1 cellular context compared by ENCODE assay signal in the genomic region with DNA sequence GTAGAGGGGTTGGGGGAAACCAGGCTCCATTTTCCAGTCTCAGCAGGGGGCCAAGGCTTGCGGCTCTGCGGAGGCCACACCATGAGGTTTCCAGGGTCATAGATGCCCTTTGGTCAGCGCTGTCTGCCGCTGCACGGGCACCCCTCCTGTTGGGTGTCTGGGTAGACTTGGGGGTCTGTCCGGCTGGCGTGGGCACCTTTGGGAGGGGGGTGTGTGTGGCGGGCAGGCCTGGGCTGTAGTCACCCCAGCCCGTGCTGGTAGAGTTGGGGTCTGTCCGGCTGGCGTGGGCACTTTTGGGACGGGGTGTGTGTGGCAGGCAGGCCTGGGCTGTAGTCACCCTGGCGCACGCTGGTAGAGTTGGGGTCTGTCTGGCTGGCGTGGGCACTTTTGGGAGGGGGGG.
TF ChIP-seq lines count a peak whose summit lies in the region.

No MANE protein-coding gene starts in this region.

TF ChIP-seq in HepG2, 621 proteins besides CTCF, POLR2A, EP300 and RAD21:
- TF ChIP-seq MAFG (CRISPR knock-in tag; IDR thresholded peaks at IDR 0.05) (no peak), AHR (CRISPR knock-in tag; IDR thresholded peaks at IDR 0.05) (no peak), KAT2B (IDR thresholded peaks at IDR 0.05; ENCODE audit: borderline replicate concordance, low read depth, low read length) (no peak), FIP1L1 (IDR thresholded peaks at IDR 0.05; ENCODE audit: borderline replicate concordance, insufficient read depth, low read depth, low read length) (no peak), ZBTB3 (CRISPR knock-in tag; IDR thresholded peaks at IDR 0.05; ENCODE audit: borderline replicate concordance, low read depth) (no peak), RXRB (CRISPR knock-in tag; IDR thresholded peaks at IDR 0.05; ENCODE audit: borderline replicate concordance) (no peak), ASH2L (IDR thresholded peaks at IDR 0.05; ENCODE audit: insufficient read length, low read depth, low read length) (no peak), CHD4 (IDR thresholded peaks at IDR 0.05; ENCODE audit: borderline replicate concordance, low read length) (no peak), KAT8 (CRISPR knock-in tag; IDR thresholded peaks at IDR 0.05) (no peak), ZNF44 (CRISPR knock-in tag; IDR thresholded peaks at IDR 0.05) (no peak), ZNF496 (CRISPR knock-in tag; IDR thresholded peaks at IDR 0.05; ENCODE audit: insufficient replicate concordance) (no peak)
- TF ChIP-seq, protein P1, sequence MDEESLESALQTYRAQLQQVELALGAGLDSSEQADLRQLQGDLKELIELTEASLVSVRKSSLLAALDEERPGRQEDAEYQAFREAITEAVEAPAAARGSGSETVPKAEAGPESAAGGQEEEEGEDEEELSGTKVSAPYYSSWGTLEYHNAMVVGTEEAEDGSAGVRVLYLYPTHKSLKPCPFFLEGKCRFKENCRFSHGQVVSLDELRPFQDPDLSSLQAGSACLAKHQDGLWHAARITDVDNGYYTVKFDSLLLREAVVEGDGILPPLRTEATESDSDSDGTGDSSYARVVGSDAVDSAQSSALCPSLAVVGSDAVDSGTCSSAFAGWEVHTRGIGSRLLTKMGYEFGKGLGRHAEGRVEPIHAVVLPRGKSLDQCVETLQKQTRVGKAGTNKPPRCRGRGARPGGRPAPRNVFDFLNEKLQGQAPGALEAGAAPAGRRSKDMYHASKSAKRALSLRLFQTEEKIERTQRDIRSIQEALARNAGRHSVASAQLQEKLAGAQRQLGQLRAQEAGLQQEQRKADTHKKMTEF (CRISPR knock-in tag; IDR thresholded peaks at IDR 0.05) = no peak
- TF ChIP-seq, protein P2, sequence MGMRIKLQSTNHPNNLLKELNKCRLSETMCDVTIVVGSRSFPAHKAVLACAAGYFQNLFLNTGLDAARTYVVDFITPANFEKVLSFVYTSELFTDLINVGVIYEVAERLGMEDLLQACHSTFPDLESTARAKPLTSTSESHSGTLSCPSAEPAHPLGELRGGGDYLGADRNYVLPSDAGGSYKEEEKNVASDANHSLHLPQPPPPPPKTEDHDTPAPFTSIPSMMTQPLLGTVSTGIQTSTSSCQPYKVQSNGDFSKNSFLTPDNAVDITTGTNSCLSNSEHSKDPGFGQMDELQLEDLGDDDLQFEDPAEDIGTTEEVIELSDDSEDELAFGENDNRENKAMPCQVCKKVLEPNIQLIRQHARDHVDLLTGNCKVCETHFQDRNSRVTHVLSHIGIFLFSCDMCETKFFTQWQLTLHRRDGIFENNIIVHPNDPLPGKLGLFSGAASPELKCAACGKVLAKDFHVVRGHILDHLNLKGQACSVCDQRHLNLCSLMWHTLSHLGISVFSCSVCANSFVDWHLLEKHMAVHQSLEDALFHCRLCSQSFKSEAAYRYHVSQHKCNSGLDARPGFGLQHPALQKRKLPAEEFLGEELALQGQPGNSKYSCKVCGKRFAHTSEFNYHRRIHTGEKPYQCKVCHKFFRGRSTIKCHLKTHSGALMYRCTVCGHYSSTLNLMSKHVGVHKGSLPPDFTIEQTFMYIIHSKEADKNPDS (CRISPR knock-in tag; IDR thresholded peaks at IDR 0.05) = no peak
- TF ChIP-seq, protein P3, sequence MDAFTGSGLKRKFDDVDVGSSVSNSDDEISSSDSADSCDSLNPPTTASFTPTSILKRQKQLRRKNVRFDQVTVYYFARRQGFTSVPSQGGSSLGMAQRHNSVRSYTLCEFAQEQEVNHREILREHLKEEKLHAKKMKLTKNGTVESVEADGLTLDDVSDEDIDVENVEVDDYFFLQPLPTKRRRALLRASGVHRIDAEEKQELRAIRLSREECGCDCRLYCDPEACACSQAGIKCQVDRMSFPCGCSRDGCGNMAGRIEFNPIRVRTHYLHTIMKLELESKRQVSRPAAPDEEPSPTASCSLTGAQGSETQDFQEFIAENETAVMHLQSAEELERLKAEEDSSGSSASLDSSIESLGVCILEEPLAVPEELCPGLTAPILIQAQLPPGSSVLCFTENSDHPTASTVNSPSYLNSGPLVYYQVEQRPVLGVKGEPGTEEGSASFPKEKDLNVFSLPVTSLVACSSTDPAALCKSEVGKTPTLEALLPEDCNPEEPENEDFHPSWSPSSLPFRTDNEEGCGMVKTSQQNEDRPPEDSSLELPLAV (CRISPR knock-in tag; conservative IDR thresholded peaks at IDR 0.05; ENCODE audit: low read depth) = no peak
- TF ChIP-seq, protein P4, sequence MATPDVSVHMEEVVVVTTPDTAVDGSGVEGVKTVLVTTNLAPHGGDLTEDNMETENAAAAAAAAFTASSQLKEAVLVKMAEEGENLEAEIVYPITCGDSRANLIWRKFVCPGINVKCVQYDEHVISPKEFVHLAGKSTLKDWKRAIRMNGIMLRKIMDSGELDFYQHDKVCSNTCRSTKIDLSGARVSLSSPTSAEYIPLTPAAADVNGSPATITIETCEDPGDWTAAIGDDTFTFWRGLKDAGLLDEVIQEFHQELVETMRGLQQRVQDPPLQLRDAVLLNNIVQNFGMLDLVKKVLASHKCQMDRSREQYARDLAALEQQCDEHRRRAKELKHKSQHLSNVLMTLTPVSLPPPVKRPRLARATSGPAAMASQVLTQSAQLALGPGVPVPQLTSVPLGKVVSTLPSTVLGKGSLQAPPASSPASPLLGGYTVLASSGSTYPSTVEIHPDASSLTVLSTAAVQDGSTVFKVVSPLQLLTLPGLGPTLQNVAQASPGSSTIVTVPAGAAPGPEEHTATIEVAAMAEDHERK (CRISPR knock-in tag; IDR thresholded peaks at IDR 0.05; ENCODE audit: low read depth) = no peak
- TF ChIP-seq, protein P5, sequence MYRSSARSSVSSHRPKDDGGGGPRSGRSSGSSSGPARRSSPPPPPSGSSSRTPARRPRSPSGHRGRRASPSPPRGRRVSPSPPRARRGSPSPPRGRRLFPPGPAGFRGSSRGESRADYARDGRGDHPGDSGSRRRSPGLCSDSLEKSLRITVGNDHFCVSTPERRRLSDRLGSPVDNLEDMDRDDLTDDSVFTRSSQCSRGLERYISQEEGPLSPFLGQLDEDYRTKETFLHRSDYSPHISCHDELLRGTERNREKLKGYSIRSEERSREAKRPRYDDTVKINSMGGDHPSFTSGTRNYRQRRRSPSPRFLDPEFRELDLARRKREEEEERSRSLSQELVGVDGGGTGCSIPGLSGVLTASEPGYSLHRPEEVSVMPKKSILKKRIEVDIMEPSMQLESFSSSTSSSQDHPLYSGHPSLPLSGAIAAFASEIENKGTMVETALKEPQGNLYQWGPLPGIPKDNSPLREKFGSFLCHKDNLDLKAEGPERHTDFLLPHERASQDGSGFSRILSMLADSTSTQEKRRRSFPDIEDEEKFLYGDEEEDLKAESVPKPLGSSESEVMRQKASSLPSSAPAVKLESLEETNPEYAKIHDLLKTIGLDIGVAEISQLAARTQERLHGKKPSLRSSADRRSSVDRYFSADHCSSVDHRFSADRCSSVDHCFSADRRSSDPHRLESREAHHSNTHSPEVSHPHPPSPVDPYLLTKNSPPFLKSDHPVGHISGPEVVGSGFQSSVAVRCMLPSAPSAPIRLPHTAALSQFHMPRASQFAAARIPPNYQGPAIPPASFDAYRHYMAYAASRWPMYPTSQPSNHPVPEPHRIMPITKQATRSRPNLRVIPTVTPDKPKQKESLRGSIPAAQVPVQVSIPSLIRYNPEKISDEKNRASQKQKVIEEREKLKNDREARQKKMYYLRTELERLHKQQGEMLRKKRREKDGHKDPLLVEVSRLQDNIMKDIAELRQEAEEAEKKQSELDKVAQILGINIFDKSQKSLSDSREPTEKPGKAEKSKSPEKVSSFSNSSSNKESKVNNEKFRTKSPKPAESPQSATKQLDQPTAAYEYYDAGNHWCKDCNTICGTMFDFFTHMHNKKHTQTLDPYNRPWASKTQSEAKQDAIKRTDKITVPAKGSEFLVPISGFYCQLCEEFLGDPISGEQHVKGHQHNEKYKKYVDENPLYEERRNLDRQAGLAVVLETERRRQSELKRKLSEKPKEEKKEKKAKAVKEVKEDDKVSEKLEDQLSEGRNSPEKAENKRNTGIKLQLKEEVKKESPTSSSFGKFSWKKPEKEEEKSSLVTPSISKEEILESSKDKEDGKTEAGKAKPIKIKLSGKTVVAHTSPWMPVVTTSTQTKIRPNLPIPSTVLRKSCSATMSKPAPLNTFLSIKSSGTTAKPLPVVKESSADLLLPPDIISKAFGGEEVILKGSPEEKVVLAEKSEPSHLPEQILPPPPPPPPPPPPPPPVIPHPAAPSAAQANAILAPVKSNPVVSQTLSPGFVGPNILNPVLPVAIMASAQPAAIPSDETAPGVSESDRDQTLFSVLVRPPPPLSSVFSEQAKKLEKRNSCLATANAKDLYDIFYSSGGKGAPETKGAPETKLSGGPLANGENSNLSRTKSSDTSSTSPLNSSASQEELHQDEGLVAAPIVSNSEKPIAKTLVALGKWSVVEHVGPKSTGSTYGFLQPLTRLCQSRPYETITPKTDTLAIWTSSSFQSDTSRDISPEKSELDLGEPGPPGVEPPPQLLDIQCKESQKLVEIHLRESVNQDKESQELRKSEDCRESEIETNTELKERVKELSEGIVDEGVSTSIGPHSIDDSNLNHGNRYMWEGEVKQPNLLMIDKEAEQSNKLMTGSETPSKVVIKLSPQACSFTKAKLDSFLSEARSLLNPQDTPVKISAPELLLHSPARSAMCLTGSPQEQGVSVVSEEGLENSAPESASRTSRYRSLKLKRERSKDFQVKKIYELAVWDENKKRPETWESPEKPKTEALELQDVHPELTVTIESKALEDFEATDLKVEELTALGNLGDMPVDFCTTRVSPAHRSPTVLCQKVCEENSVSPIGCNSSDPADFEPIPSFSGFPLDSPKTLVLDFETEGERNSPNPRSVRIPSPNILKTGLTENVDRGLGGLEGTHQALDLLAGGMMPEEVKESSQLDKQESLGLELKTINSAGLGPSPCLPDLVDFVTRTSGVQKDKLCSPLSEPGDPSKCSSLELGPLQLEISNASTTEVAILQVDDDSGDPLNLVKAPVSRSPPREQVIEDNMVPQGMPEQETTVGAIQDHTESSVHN (CRISPR knock-in tag; IDR thresholded peaks at IDR 0.05) = no peak
